ENCODE assay signal across 19 cellular contexts in genomic region chr18:13414542-13414941, GRCh38.
A peak's percentile ranks its signal among the peaks of the same experiment; 100 is the strongest.
DNase-seq lines count a peak whose midpoint lies in the region; ATAC-seq, FAIRE-seq and TF ChIP-seq lines count a peak whose summit lies in the region.
"Had no signal": no experiment of that assay in that cellular context is flagged by ENCODE, and none has a peak within 500 bp of the region (broad histone marks: within the 10 kb centered on the region; RNA-seq: fewer than 3 reads in every experiment).

No MANE protein-coding gene starts in this region.

- intact Hi-C loops in psoas muscle (cut with DNase I), result loop anchor here in 1 of 2 donors (10.0 kb wide), 1 partner anchor 190 kb away; no protein-coding TSS in a partner anchor

- H3K4me3 ChIP-seq in Peyer's patch, result no peak overlapping the region
- H3K4me3 ChIP-seq in psoas muscle, result no peak overlapping the region

- H3K27me3 ChIP-seq in Peyer's patch (no peaks in the 10 kb centered on the region), psoas muscle (ENCODE audit: insufficient read depth in 3 of 3, low read length in 2 of 3) (no peaks in the 10 kb centered on the region)
- H3K27me3 ChIP-seq: BE2C had no signal

- peaks cover 0 to 45% (median 3%) of the 10 kb centered on the region in 4 donors for H3K4me1 ChIP-seq in Peyer's patch
- H3K4me1 ChIP-seq in psoas muscle, result peaks cover 34% of the 10 kb centered on the region
- H3K4me1 ChIP-seq: BE2C had no signal

- no peak for ATAC-seq in psoas muscle
- ATAC-seq: CD8-positive, alpha-beta T cell; Right ventricle myocardium inferior had no signal

- TF ChIP-seq CTCF in Peyer's patch (IDR thresholded peaks at IDR 0.05) (no peak), psoas muscle (IDR thresholded peaks at IDR 0.05) (no peak), GM13976 (IDR thresholded peaks at IDR 0.05; ENCODE audit: borderline replicate concordance, control extremely low read depth, extremely low read depth, insufficient read depth, missing control alignments) (no peak)

- H3K9me3 ChIP-seq in Peyer's patch (no peaks in the 10 kb centered on the region), psoas muscle (peaks cover 4% of the 10 kb centered on the region)
- H3K9me3 ChIP-seq: BE2C, SK-N-SH had no signal

- TF ChIP-seq POLR2A in Peyer's patch (IDR thresholded peaks at IDR 0.05), result no peak

- peak overlapping the region in 2 of 4 donors; percentile 39 to 64 for H3K27ac ChIP-seq in Peyer's patch
- H3K27ac ChIP-seq in psoas muscle, result no peak overlapping the region

- FAIRE-seq in urothelium cell line (lab: Jason Lieb, UNC), result peak; percentile 20
- FAIRE-seq: RCC 7860 had no signal

- H3K36me3 ChIP-seq in Peyer's patch, result no peaks in the 10 kb centered on the region
- H3K36me3 ChIP-seq in psoas muscle (ENCODE audit: insufficient read depth in 1 of 2, low read depth in 1 of 2), result no peaks in the 10 kb centered on the region
- H3K36me3 ChIP-seq: BE2C had no signal

- WGBS in psoas muscle, 3 donors, result 76 to 89% (median 80%) methylated on average over 3 of the region's 3 CpGs

- in situ Hi-C loops in GM13976 (cut with MboI; ENCODE audit: low sequenced_read_pairs, unreplicated experiment), result no loop called here

- DNase-seq in NCI-H2227 (lab: John Stamatoyannopoulos, UW; ENCODE audit: unreplicated experiment), result peak; percentile 10
- no peak for DNase-seq in NCI-H2227 treated with DMSO at 0.1 percent for 48 hours (lab: John Stamatoyannopoulos, UW)
- peak; percentile 86 for DNase-seq in NCI-H146 (lab: John Stamatoyannopoulos, UW)
- DNase-seq in Peyer's patch, result peak in 2 of 3 donors; percentile 55 to 59
- no peak for DNase-seq in urothelium cell line (ENCODE audit: low spot score)
- DNase-seq in psoas muscle, result no peak
- DNase-seq in GM13976 (ENCODE audit: low spot score), result no peak
- DNase-seq: BE2C; CD8-positive, alpha-beta T cell; DMS79; H7; HFFc6; KG1; MV-4-11; NCI-H2029 treated with DMSO at 0.1 percent for 48 hours; NCI-H510A treated with DMSO at 0.1 percent for 48 hours; SK-N-SH had no signal

Comparison
In these comparisons a context has a peak if more than half of its experiments do, and no peak if none do; other contexts are left out.
1. DNase-seq: peak in NCI-H2227 (single experiment), NCI-H146 (single experiment) and Peyer's patch (2 of 3); none in NCI-H2227 treated with DMSO at 0.1 percent for 48 hours (single experiment), urothelium cell line (single experiment), psoas muscle (0 of 2) and GM13976 (single experiment).